ENCODE assay signal across 1 cellular context in genomic region chr7:134549366-134549765, GRCh38.
TF ChIP-seq lines count a peak whose summit lies in the region.

No MANE protein-coding gene starts in this region.

TF ChIP-seq in A549, 52 proteins besides CTCF, POLR2A, EP300 and RAD21:
- no peak for TF ChIP-seq ZNF302 (CRISPR knock-in tag; IDR thresholded peaks at IDR 0.05)
- TF ChIP-seq POLR2AphosphoS2 (conservative IDR thresholded peaks at IDR 0.05; ENCODE audit: low read length) = no peak
- TF ChIP-seq, protein P1, sequence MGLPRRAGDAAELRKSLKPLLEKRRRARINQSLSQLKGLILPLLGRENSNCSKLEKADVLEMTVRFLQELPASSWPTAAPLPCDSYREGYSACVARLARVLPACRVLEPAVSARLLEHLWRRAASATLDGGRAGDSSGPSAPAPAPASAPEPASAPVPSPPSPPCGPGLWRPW (IDR thresholded peaks at IDR 0.05) = no peak
- TF ChIP-seq GATA3 (IDR thresholded peaks at IDR 0.05; ENCODE audit: borderline replicate concordance) = no peak
TF ChIP-seq in A549: peak in this region for 0.
